14 cellular contexts compared by ENCODE assay signal in the genomic region with DNA sequence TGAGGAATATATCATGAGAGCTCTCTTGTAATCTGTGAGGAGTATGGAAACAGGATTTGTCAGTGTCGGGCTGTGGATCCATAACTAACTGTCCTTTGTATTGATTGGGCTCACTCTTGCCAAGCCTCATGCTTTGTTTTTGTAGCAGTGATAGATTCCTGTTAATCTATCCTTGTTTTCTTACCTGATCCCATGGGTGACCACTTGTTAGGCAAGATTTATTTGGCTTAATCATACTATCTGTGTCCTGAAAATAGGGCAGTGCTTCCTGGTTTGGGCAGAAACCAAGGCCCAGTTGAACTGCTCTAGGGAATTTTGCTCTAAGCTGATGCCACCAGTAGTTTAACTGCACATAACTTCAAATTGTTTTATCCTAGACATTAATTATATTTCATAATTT. TPM values are rescaled to one million over a fixed set of nuclear protein-coding genes. Genes with fewer than 3 reads are reported as not detected.
DNase-seq lines count a peak whose midpoint lies in the region; ATAC-seq and TF ChIP-seq lines count a peak whose summit lies in the region.
"Had no signal": no experiment of that assay in that cellular context is flagged by ENCODE, and none has a peak within 500 bp of the region (broad histone marks: within the 10 kb centered on the region; RNA-seq: fewer than 3 reads in every experiment).

No MANE protein-coding gene starts in this region.

- H3K27ac Mint-ChIP-seq in activated T-cell treated with anti-CD3 and anti-CD28 coated beads, Interleukin-2, amount 50 U/mL, for 24 hours: peak overlapping the region; percentile 80
- H3K27ac Mint-ChIP-seq in GM23338: no peak overlapping the region

- H3K79me2 ChIP-seq in GM23338 (replicated peaks; ENCODE audit: insufficient read depth): peaks cover 100% of the 10 kb centered on the region
- H3K79me2 ChIP-seq in smooth muscle cell (ENCODE audit: low read depth): peaks cover 99% of the 10 kb centered on the region

- peaks cover 83% of the 10 kb centered on the region for H3K36me3 Mint-ChIP-seq in activated T-cell treated with anti-CD3 and anti-CD28 coated beads, Interleukin-2, amount 50 U/mL, for 24 hours (ENCODE audit: low read depth)
- peaks cover 8% of the 10 kb centered on the region; the same call in 2 of the 3 replicates for H3K36me3 Mint-ChIP-seq in GM23338 (ENCODE audit: low read depth)

- H3K9me3 Mint-ChIP-seq in activated T-cell treated with anti-CD3 and anti-CD28 coated beads, Interleukin-2, amount 50 U/mL, for 24 hours: peaks cover 2% of the 10 kb centered on the region
- no peaks in the 10 kb centered on the region for H3K9me3 Mint-ChIP-seq in GM23338

- H3K27ac ChIP-seq in GM23338 (ENCODE audit: low read depth) (no peak overlapping the region), smooth muscle cell (ENCODE audit: low read depth) (no peak overlapping the region)

- H3K4me3 Mint-ChIP-seq in activated T-cell treated with anti-CD3 and anti-CD28 coated beads, Interleukin-2, amount 50 U/mL, for 24 hours: no peak overlapping the region
- no peak overlapping the region for H3K4me3 Mint-ChIP-seq in GM23338

- H2AFZ ChIP-seq in GM23338 (no peak overlapping the region), smooth muscle cell (ENCODE audit: low read depth) (no peak overlapping the region)

- peak overlapping the region; percentile 18; the same call in 1 of the 2 replicates for H3K4me2 ChIP-seq in GM23338
- H3K4me2 ChIP-seq in smooth muscle cell: no peak overlapping the region

- H3K4me3 ChIP-seq in GM23338: no peak overlapping the region
- H3K4me3 ChIP-seq in smooth muscle cell: no peak overlapping the region

- H3K9me3 ChIP-seq in smooth muscle cell (replicated peaks; ENCODE audit: low read depth): no peaks in the 10 kb centered on the region

- peaks cover 3% of the 10 kb centered on the region; the same call in 1 of the 2 replicates for H3F3A ChIP-seq in GM23338 (replicated peaks; ENCODE audit: low read depth)
- H3F3A ChIP-seq in smooth muscle cell (ENCODE audit: low read depth): peaks cover 7% of the 10 kb centered on the region

- peaks cover 12% of the 10 kb centered on the region; the same call in 1 of the 2 replicates for H3K27me3 ChIP-seq in GM23338 (ENCODE audit: insufficient read depth)
- no peaks in the 10 kb centered on the region for H3K27me3 ChIP-seq in smooth muscle cell (ENCODE audit: low read depth)

- no peak for TF ChIP-seq CTCF in GM23338 (conservative IDR thresholded peaks at IDR 0.05; ENCODE audit: low read depth in 2 of 2)
- TF ChIP-seq CTCF in smooth muscle cell (IDR thresholded peaks at IDR 0.05; ENCODE audit: borderline replicate concordance, insufficient read depth, poor library complexity, severe bottlenecking): no peak

- peaks cover 83% of the 10 kb centered on the region for H3K4me1 Mint-ChIP-seq in activated T-cell treated with anti-CD3 and anti-CD28 coated beads, Interleukin-2, amount 50 U/mL, for 24 hours (ENCODE audit: low read depth)
- H3K4me1 Mint-ChIP-seq in GM23338: peaks cover 28% of the 10 kb centered on the region

- H3K27me3 Mint-ChIP-seq in activated T-cell treated with anti-CD3 and anti-CD28 coated beads, Interleukin-2, amount 50 U/mL, for 24 hours: no peaks in the 10 kb centered on the region
- no peaks in the 10 kb centered on the region for H3K27me3 Mint-ChIP-seq in GM23338 (ENCODE audit: insufficient read depth, low read depth, poor library complexity)

- ATAC-seq in GM23338: no peak
- peak; percentile 28 for ATAC-seq in esophagus mucosa
- no peak for ATAC-seq in HG02870 (IDR thresholded peaks at IDR 0.05; ENCODE audit: unreplicated experiment)

- H3K36me3 ChIP-seq in GM23338 (ENCODE audit: insufficient read depth) (no peaks in the 10 kb centered on the region), smooth muscle cell (ENCODE audit: low read depth) (no peaks in the 10 kb centered on the region)

- H3K9me2 ChIP-seq in GM23338 (ENCODE audit: insufficient read depth): no peaks in the 10 kb centered on the region

- H3K9ac ChIP-seq in smooth muscle cell (ENCODE audit: low read depth): no peak overlapping the region

- H4K20me1 ChIP-seq in GM23338 (replicated peaks; ENCODE audit: insufficient read depth) (peaks cover 21% of the 10 kb centered on the region), smooth muscle cell (ENCODE audit: low read depth) (peaks cover 100% of the 10 kb centered on the region)

- WGBS in smooth muscle cell (ENCODE audit: low lambda C conversion rate): 100% methylated on average over 1 of the region's 1 CpG

- no peak for DNase-seq in activated T-cell treated with anti-CD3 and anti-CD28 coated beads, Interleukin-2, amount 50 U/mL, for 24 hours
- DNase-seq in activated T-cell treated with anti-CD3 and anti-CD28 coated beads, Interleukin-2, amount 50 U/mL, for 48 hours: no peak
- no peak for DNase-seq in GM23338 (ENCODE audit: low spot score)
- peak; percentile 45 for DNase-seq in renal cortical epithelial cell (ENCODE audit: low read depth)
- no peak for DNase-seq in smooth muscle cell (lab: John Stamatoyannopoulos, UW; ENCODE audit: unreplicated experiment)
- DNase-seq in KG1 (lab: John Stamatoyannopoulos, UW): no peak
- DNase-seq: DMS 273 treated with DMSO at 0.1 percent for 48 hours, NCI-H1092, NCI-H146, NCI-H2081, NCI-H510A, NCI-H774 had no signal

- peaks cover 32% of the 10 kb centered on the region for H3K4me1 ChIP-seq in GM23338 (ENCODE audit: insufficient read depth)
- peaks cover 14% of the 10 kb centered on the region for H3K4me1 ChIP-seq in smooth muscle cell (ENCODE audit: low read depth)

TF ChIP-seq in GM23338, 12 proteins besides CTCF, POLR2A, EP300 and RAD21 (continues in another document):
- TF ChIP-seq STAT1 (IDR thresholded peaks at IDR 0.05; ENCODE audit: unreplicated experiment) (no peak), ZNF462 (CRISPR knock-in tag; IDR thresholded peaks at IDR 0.05) (no peak)

RNA-seq across cellular contexts. Expression of gene NDFIP1, which starts 6.1 kb away (rescaled TPM):
- 38.1 and 45.0 TPM in 2 replicates for total RNA-seq in GM23338 (2014; rRNA removed; shearing (Covaris generic))
- polyA plus RNA-seq in GM23338 (2016; fragmentation: Nextera tagmentation; extraction: Ambion mirVana): 21.9 and 24.3 TPM in 2 replicates
- 30.7 TPM for total RNA-seq in esophagus mucosa
- 63.2 and 126 TPM in 2 replicates for total RNA-seq in renal cortical epithelial cell
- total RNA-seq in smooth muscle cell: 71.6 and 76.6 TPM in 2 replicates
- 41.6 and 44.5 TPM in 2 replicates for polyA plus RNA-seq in smooth muscle cell
